ENCODE assay signal across 16 cellular contexts in genomic region chr17:81706757-81707624, GRCh38. TPM values are rescaled to one million over a fixed set of nuclear protein-coding genes. Genes with fewer than 3 reads are reported as not detected.
DNase-seq lines count a peak whose midpoint lies in the region; ATAC-seq, FAIRE-seq and TF ChIP-seq lines count a peak whose summit lies in the region.
"Had no signal": no experiment of that assay in that cellular context is flagged by ENCODE, and none has a peak within 500 bp of the region (broad histone marks: within the 10 kb centered on the region; RNA-seq: fewer than 3 reads in every experiment).

No MANE protein-coding gene starts in this region.

- H3K27me3 ChIP-seq in DOHH2 (ENCODE audit: control insufficient read depth, low read length) (no peaks in the 10 kb centered on the region), K562 (ENCODE audit: control insufficient read depth in 2 of 2, insufficient read depth in 2 of 2, low read length in 2 of 2) (no peaks in the 10 kb centered on the region)
- H3K27me3 ChIP-seq: body of pancreas, tibial nerve had no signal

- no peaks in the 10 kb centered on the region for H3K9me2 ChIP-seq in DOHH2 (replicated peaks; ENCODE audit: control insufficient read depth, low read length)

- TF ChIP-seq CTCF in DOHH2 (IDR thresholded peaks at IDR 0.05; ENCODE audit: low read depth, low read length, poor library complexity, severe bottlenecking): peak; percentile 14
- peak in 1 of 3 experiments; percentile 33; a peak in 1 of 6 replicates for TF ChIP-seq CTCF in K562 (IDR thresholded peaks at IDR 0.05 in 2 of 3, conservative IDR thresholded peaks at IDR 0.05 in 1 of 3; ENCODE audit: insufficient read depth in 2 of 3, low read depth in 1 of 3, low read length in 3 of 3)

- POLR2A ChIA-PET in K562 (lab: Yijun Ruan, JAX): interaction anchor here (0.6 to 1.6 kb wide), 7 partner anchors 11 to 138 kb away, joined by 3 to 4 read pairs (median 3); partner anchors contain the start of genes ARL16 and HGS

- no peak for ATAC-seq in K562
- no peak for ATAC-seq in GM18517 (IDR thresholded peaks at IDR 0.05; ENCODE audit: unreplicated experiment)
- ATAC-seq: activated naive CD4-positive, alpha-beta T cell treated with anti-CD3 and anti-CD28 coated beads, Interleukin-2, amount 50 U/mL, for 72 hours; body of pancreas; esophagus mucosa; natural killer cell; psoas muscle; Right ventricle myocardium inferior; stimulated activated naive B cell treated with anti-CD40 and anti-IgM and Interleukin-4, amounts not matched to agents 10 μg/mL and 1 μg/mL and 100 μg/mL, for 72 hours had no signal

- H4K20me1 ChIP-seq in DOHH2 (ENCODE audit: control insufficient read depth, insufficient read depth, low read depth, low read length) (peaks cover 8% of the 10 kb centered on the region; the same call in 1 of the 2 replicates), K562 (replicated peaks; ENCODE audit: control insufficient read depth, insufficient read depth, low read length) (peaks cover 4% of the 10 kb centered on the region; the same call in 1 of the 2 replicates)

- H3K79me2 ChIP-seq in DOHH2 (ENCODE audit: control insufficient read depth, low read length) (peaks cover 60% of the 10 kb centered on the region), K562 (ENCODE audit: control insufficient read depth, insufficient read depth, low read length) (peaks cover 45% of the 10 kb centered on the region)

- H3K27ac ChIP-seq in DOHH2 (ENCODE audit: low read depth, low read length): no peak overlapping the region
- H3K27ac ChIP-seq in K562 (ENCODE audit: extremely low read depth, low read depth, low read length): no peak overlapping the region
- H3K27ac ChIP-seq: body of pancreas, psoas muscle, tibial nerve had no signal

- BruUV-seq in K562 (replicated peaks; lab: Mats Ljungman, UMichigan): TSS peak; percentile 32

- TF ChIP-seq POLR2A in H54 (IDR thresholded peaks at IDR 0.05; ENCODE audit: low read depth, low read length) (0 out of 2 replicates have a peak, but pooled peaks have one; percentile 23), K562 (conservative IDR thresholded peaks at IDR 0.05) (no peak)

- no peak for FAIRE-seq in H54 (lab: Jason Lieb, UNC)
- no peak for FAIRE-seq in K562 (lab: Jason Lieb, UNC)

- intact Hi-C loops in K562 (cut with micrococcal nuclease): no loop called here

- peaks cover 2% of the 10 kb centered on the region for H3K9me1 ChIP-seq in K562 (ENCODE audit: control insufficient read depth, insufficient read depth, low read length)

- CTCF ChIA-PET in K562 (lab: Yijun Ruan, JAX; ENCODE audit: low intra/inter-chr PET ratio): no interaction called here

- H3K9me3 ChIP-seq in DOHH2 (ENCODE audit: control insufficient read depth, insufficient read depth, low read length) (no peaks in the 10 kb centered on the region), K562 (replicated peaks; ENCODE audit: control insufficient read depth, insufficient read depth, low read depth, low read length) (no peaks in the 10 kb centered on the region)
- H3K9me3 ChIP-seq: body of pancreas, HAP-1, psoas muscle, tibial nerve had no signal

- no peak overlapping the region for H2AFZ ChIP-seq in K562 (ENCODE audit: low read depth, low read length)

- WGBS in K562 (ENCODE audit: insufficient coverage, low coverage, missing lambda C conversion rate): 93% methylated on average over 32 of the region's 54 CpGs

- H3K9ac ChIP-seq in K562 (ENCODE audit: insufficient read depth in 1 of 2, low read depth in 2 of 2, low read length in 2 of 2): no peak overlapping the region; a peak in 1 of 4 replicates

- DNase-seq in H54 (ENCODE audit: insufficient read length, low spot score): no peak
- DNase-seq in K562 (ENCODE audit: extremely low read depth in 1 of 4, low spot score in 3 of 4): peak in 2 of 4 experiments; percentile 37 to 44
- no peak for DNase-seq in DMS79 (lab: John Stamatoyannopoulos, UW)
- DNase-seq: body of pancreas; natural killer cell; NCI-H187 treated with DMSO at 0.1 percent for 48 hours; NCI-H446 treated with DMSO at 0.1 percent for 48 hours; stimulated activated naive B cell treated with anti-CD40 and anti-IgM and Interleukin-4, amounts not matched to agents 10 μg/mL and 1 μg/mL and 100 μg/mL, for 72 hours had no signal

- no peak for TF ChIP-seq RAD21 in K562 (CRISPR knock-in tag; conservative IDR thresholded peaks at IDR 0.05 in 1 of 2, IDR thresholded peaks at IDR 0.05 in 1 of 2)

- H3K4me3 ChIP-seq in DOHH2 (ENCODE audit: low read length): no peak overlapping the region
- no peak overlapping the region for H3K4me3 ChIP-seq in K562
- H3K4me3 ChIP-seq: body of pancreas, HAP-1, psoas muscle, tibial nerve had no signal

- H3K4me1 ChIP-seq in DOHH2 (ENCODE audit: control insufficient read depth, low read length) (peaks cover 30% of the 10 kb centered on the region), K562 (replicated peaks in 1 of 2; ENCODE audit: control insufficient read depth in 2 of 2, insufficient read depth in 2 of 2, low read length in 2 of 2) (peaks cover 15 to 72% of the 10 kb centered on the region in 2 experiments)

- H3K4me2 ChIP-seq in DOHH2 (ENCODE audit: low read length): no peak overlapping the region
- no peak overlapping the region for H3K4me2 ChIP-seq in K562 (ENCODE audit: insufficient read depth, low read length)

- in situ Hi-C loops in K562 (cut with MboI): no loop called here

- TF ChIP-seq EP300 in K562 (IDR thresholded peaks at IDR 0.05; ENCODE audit: low read length): no peak

- H3K36me3 ChIP-seq in DOHH2 (ENCODE audit: control insufficient read depth, low read length) (peaks cover 70% of the 10 kb centered on the region), K562 (ENCODE audit: control insufficient read depth, insufficient read depth, low read length) (peaks cover 55% of the 10 kb centered on the region)

- H3F3A ChIP-seq in DOHH2 (ENCODE audit: control insufficient read depth, insufficient read depth): peaks cover 21% of the 10 kb centered on the region

RNA-seq across cellular contexts. Expression of gene MRPL12, which starts 3.8 kb away (rescaled TPM):
- total RNA-seq in K562 (2011; cell fraction: chromatin; rRNA removed; ENCODE audit: low replicate concordance): 14.2 and 50.8 TPM in 2 replicates
- total RNA-seq in K562 (2011; cell fraction: nucleolus; rRNA removed): 61.9 and 77.4 TPM in 2 replicates
- total RNA-seq in K562 (2011; cell fraction: nucleoplasm; rRNA removed): 32.4 and 38.0 TPM in 2 replicates
- total RNA-seq in K562 (2014; rRNA removed) (182 and 276 TPM in 2 replicates), K562 (2014; rRNA removed; fragmentation: Illumina TruSeq; extraction: Trizol) (31.8 and 40.0 TPM in 2 replicates), K562 (2015; rRNA removed; fragmentation: Illumina TruSeq; extraction: Trizol) (57.9 and 60.8 TPM in 2 replicates), K562 (2021) (231 and 251 TPM in 2 replicates)
- polyA plus RNA-seq in K562 (2011; rRNA removed) (101 and 110 TPM in 2 replicates), K562 (2014; fragmentation: Illumina TruSeq; extraction: Trizol) (100 and 128 TPM in 2 replicates), K562 (2014; fragmentation: Nextera tagmentation; extraction: Ambion mirVana) (1 to 10 TPM in 1 of 2 experiments, under 1 TPM in 1; 0.94 to 2.7 TPM), K562 (2014; rRNA removed) (338 and 351 TPM in 2 replicates)
- polyA plus RNA-seq in K562 (2011; cell fraction: cytosol; rRNA removed): 124 and 353 TPM in 2 replicates
- 53.5 and 78.2 TPM in 2 replicates for polyA plus RNA-seq in K562 (2011; cell fraction: nucleus; rRNA removed)
- polyA plus RNA-seq in K562 (2012): 145 TPM in 2 replicates
- 36.5 and 49.2 TPM in 2 replicates for polyA minus RNA-seq in K562 (2011; rRNA and poly(A)+ RNA removed)
- 52.2 and 58.3 TPM in 2 replicates for polyA minus RNA-seq in K562 (2011; cell fraction: cytosol; rRNA and poly(A)+ RNA removed)
- polyA minus RNA-seq in K562 (2011; cell fraction: nucleus; rRNA and poly(A)+ RNA removed): 15.9 and 32.2 TPM in 2 replicates

RNA-seq across cellular contexts. Expression of gene SLC25A10, which starts 5.1 kb away (rescaled TPM):
- 20.2 and 85.2 TPM in 2 replicates for total RNA-seq in K562 (2011; cell fraction: chromatin; rRNA removed; ENCODE audit: low replicate concordance)
- total RNA-seq in K562 (2011; cell fraction: nucleolus; rRNA removed): 76.7 and 104 TPM in 2 replicates
- 36.2 and 36.3 TPM in 2 replicates for total RNA-seq in K562 (2011; cell fraction: nucleoplasm; rRNA removed)
- total RNA-seq in K562 (2014; rRNA removed) (77.1 and 107 TPM in 2 replicates), K562 (2014; rRNA removed; fragmentation: Illumina TruSeq; extraction: Trizol) (8.5 and 15.4 TPM in 2 replicates), K562 (2015; rRNA removed; fragmentation: Illumina TruSeq; extraction: Trizol) (36.2 and 39.1 TPM in 2 replicates), K562 (2021) (85.6 and 86.9 TPM in 2 replicates)
- polyA plus RNA-seq in K562 (2011; rRNA removed) (26.3 and 34.3 TPM in 2 replicates), K562 (2014; fragmentation: Illumina TruSeq; extraction: Trizol) (34.3 and 70.2 TPM in 2 replicates), K562 (2014; fragmentation: Nextera tagmentation; extraction: Ambion mirVana) (1 to 10 TPM in 1 of 2 experiments, under 1 TPM in 1; 0.10 to 1.5 TPM), K562 (2014; rRNA removed) (68.4 and 70.6 TPM in 2 replicates)
- 46.6 and 127 TPM in 2 replicates for polyA plus RNA-seq in K562 (2011; cell fraction: cytosol; rRNA removed)
- 60.6 and 93.2 TPM in 2 replicates for polyA plus RNA-seq in K562 (2011; cell fraction: nucleus; rRNA removed)
- polyA plus RNA-seq in K562 (2012): 35.9 and 54.4 TPM in 2 replicates
- 7.7 and 13.8 TPM in 2 replicates for polyA minus RNA-seq in K562 (2011; rRNA and poly(A)+ RNA removed)
- polyA minus RNA-seq in K562 (2011; cell fraction: cytosol; rRNA and poly(A)+ RNA removed): 31.8 and 35.5 TPM in 2 replicates
- 20.9 and 21.4 TPM in 2 replicates for polyA minus RNA-seq in K562 (2011; cell fraction: nucleus; rRNA and poly(A)+ RNA removed)

RNA-seq across cellular contexts. Expression of gene HGS, which starts 23.2 kb away (rescaled TPM):
- 345 and 984 TPM in 2 replicates for total RNA-seq in K562 (2011; cell fraction: chromatin; rRNA removed; ENCODE audit: low replicate concordance)
- total RNA-seq in K562 (2011; cell fraction: nucleolus; rRNA removed): 485 and 495 TPM in 2 replicates
- total RNA-seq in K562 (2011; cell fraction: nucleoplasm; rRNA removed): 301 and 334 TPM in 2 replicates
- total RNA-seq in K562 (2014; rRNA removed): 96.7 and 99.7 TPM in 2 replicates
- 55.5 and 77.1 TPM in 2 replicates for total RNA-seq in K562 (2014; rRNA removed; fragmentation: Illumina TruSeq; extraction: Trizol)
- 61.4 and 66.3 TPM in 2 replicates for total RNA-seq in K562 (2015; rRNA removed; fragmentation: Illumina TruSeq; extraction: Trizol)
- total RNA-seq in K562 (2021): 132 and 161 TPM in 2 replicates
- polyA plus RNA-seq in K562 (2011; rRNA removed): 60.7 and 127 TPM in 2 replicates
- 55.5 and 141 TPM in 2 replicates for polyA plus RNA-seq in K562 (2011; cell fraction: cytosol; rRNA removed)
- 547 and 894 TPM in 2 replicates for polyA plus RNA-seq in K562 (2011; cell fraction: nucleus; rRNA removed)
- polyA plus RNA-seq in K562 (2012): 81.3 and 125 TPM in 2 replicates
- polyA plus RNA-seq in K562 (2014; fragmentation: Illumina TruSeq; extraction: Trizol): 126 and 128 TPM in 2 replicates
- polyA plus RNA-seq in K562 (2014; fragmentation: Nextera tagmentation; extraction: Ambion mirVana): 1 to 10 TPM; 3.9 to 9.4 TPM
- 141 and 176 TPM in 2 replicates for polyA plus RNA-seq in K562 (2014; rRNA removed)
- 76.0 and 85.7 TPM in 2 replicates for polyA minus RNA-seq in K562 (2011; rRNA and poly(A)+ RNA removed)
- polyA minus RNA-seq in K562 (2011; cell fraction: cytosol; rRNA and poly(A)+ RNA removed): 50.3 and 53.4 TPM in 2 replicates
- polyA minus RNA-seq in K562 (2011; cell fraction: nucleus; rRNA and poly(A)+ RNA removed): 113 and 138 TPM in 2 replicates

RNA-seq across cellular contexts. Expression of gene ARL16, which starts 23.4 kb away (rescaled TPM):
- total RNA-seq in K562 (2011; cell fraction: chromatin; rRNA removed; ENCODE audit: low replicate concordance): 40.1 and 78.0 TPM in 2 replicates
- total RNA-seq in K562 (2011; cell fraction: nucleolus; rRNA removed): 48.6 and 55.2 TPM in 2 replicates
- total RNA-seq in K562 (2011; cell fraction: nucleoplasm; rRNA removed): 38.9 and 42.4 TPM in 2 replicates
- total RNA-seq in K562 (2014; rRNA removed): 25.2 and 46.0 TPM in 2 replicates
- total RNA-seq in K562 (2014; rRNA removed; fragmentation: Illumina TruSeq; extraction: Trizol): 18.8 and 21.6 TPM in 2 replicates
- 19.7 and 21.3 TPM in 2 replicates for total RNA-seq in K562 (2015; rRNA removed; fragmentation: Illumina TruSeq; extraction: Trizol)
- total RNA-seq in K562 (2021): 18.3 and 22.6 TPM in 2 replicates
- 29.8 and 30.6 TPM in 2 replicates for polyA plus RNA-seq in K562 (2011; rRNA removed)
- polyA plus RNA-seq in K562 (2011; cell fraction: cytosol; rRNA removed): 36.0 and 45.9 TPM in 2 replicates
- 16.8 and 22.9 TPM in 2 replicates for polyA plus RNA-seq in K562 (2011; cell fraction: nucleus; rRNA removed)
- polyA plus RNA-seq in K562 (2012): 26.1 and 26.2 TPM in 2 replicates
- 25.6 and 32.4 TPM in 2 replicates for polyA plus RNA-seq in K562 (2014; fragmentation: Illumina TruSeq; extraction: Trizol)
- 10 to 100 TPM in 1 of 2 experiments, 1 to 10 TPM in 1; 5.4 to 10.4 TPM for polyA plus RNA-seq in K562 (2014; fragmentation: Nextera tagmentation; extraction: Ambion mirVana)
- 32.4 and 34.7 TPM in 2 replicates for polyA plus RNA-seq in K562 (2014; rRNA removed)
- polyA minus RNA-seq in K562 (2011; rRNA and poly(A)+ RNA removed): 11.5 and 12.4 TPM in 2 replicates
- polyA minus RNA-seq in K562 (2011; cell fraction: cytosol; rRNA and poly(A)+ RNA removed): 5.8 and 6.2 TPM in 2 replicates
- 7.3 and 11.8 TPM in 2 replicates for polyA minus RNA-seq in K562 (2011; cell fraction: nucleus; rRNA and poly(A)+ RNA removed)

RNA-seq across cellular contexts. Expression of gene CCDC137, which starts 40.5 kb away (rescaled TPM):
- 45.8 and 69.3 TPM in 2 replicates for total RNA-seq in K562 (2011; cell fraction: chromatin; rRNA removed; ENCODE audit: low replicate concordance)
- total RNA-seq in K562 (2011; cell fraction: nucleolus; rRNA removed): 37.0 and 38.7 TPM in 2 replicates
- 27.8 and 51.5 TPM in 2 replicates for total RNA-seq in K562 (2011; cell fraction: nucleoplasm; rRNA removed)
- total RNA-seq in K562 (2014; rRNA removed) (56.0 and 64.2 TPM in 2 replicates), K562 (2014; rRNA removed; fragmentation: Illumina TruSeq; extraction: Trizol) (20.0 and 21.4 TPM in 2 replicates), K562 (2015; rRNA removed; fragmentation: Illumina TruSeq; extraction: Trizol) (47.1 and 48.5 TPM in 2 replicates), K562 (2021) (48.9 and 49.2 TPM in 2 replicates)
- polyA plus RNA-seq in K562 (2011; rRNA removed) (18.9 and 24.8 TPM in 2 replicates), K562 (2014; fragmentation: Illumina TruSeq; extraction: Trizol) (38.3 and 41.1 TPM in 2 replicates), K562 (2014; fragmentation: Nextera tagmentation; extraction: Ambion mirVana) (1 to 10 TPM; 2.3 to 4.1 TPM), K562 (2014; rRNA removed) (63.7 and 68.1 TPM in 2 replicates)
- polyA plus RNA-seq in K562 (2011; cell fraction: cytosol; rRNA removed): 18.3 and 30.6 TPM in 2 replicates
- 40.1 and 55.8 TPM in 2 replicates for polyA plus RNA-seq in K562 (2011; cell fraction: nucleus; rRNA removed)
- 28.5 and 39.2 TPM in 2 replicates for polyA plus RNA-seq in K562 (2012)
- polyA minus RNA-seq in K562 (2011; rRNA and poly(A)+ RNA removed): 4.4 and 4.8 TPM in 2 replicates
- 8.5 TPM in 2 replicates for polyA minus RNA-seq in K562 (2011; cell fraction: cytosol; rRNA and poly(A)+ RNA removed)
- polyA minus RNA-seq in K562 (2011; cell fraction: nucleus; rRNA and poly(A)+ RNA removed): 9.4 and 17.3 TPM in 2 replicates
